Comparison of ENCODE assay signal across 24 cellular contexts in genomic region chr2:240257940-240258580, GRCh38.
DNase-seq lines count a peak whose midpoint lies in the region; ATAC-seq and TF ChIP-seq lines count a peak whose summit lies in the region.
"Had no signal": no experiment of that assay in that cellular context is flagged by ENCODE, and none has a peak within 500 bp of the region (broad histone marks: within the 10 kb centered on the region; RNA-seq: fewer than 3 reads in every experiment).

No MANE protein-coding gene starts in this region.

- H3K9me1 ChIP-seq in IMR-90 (ENCODE audit: insufficient read depth, low read length): no peaks in the 10 kb centered on the region

- dilution Hi-C loops in IMR-90 (cut with HindIII; ENCODE audit: low sequenced_read_pairs, unreplicated experiment): no loop called here

- POLR2A ChIA-PET in IMR-90 (lab: Charles Lee; ENCODE audit: unreplicated experiment): no interaction called here

- intact Hi-C loops in IMR-90 (cut with micrococcal nuclease) (no loop called here), ascending aorta (cut with DNase I) (loop anchor here (2.0 to 10.0 kb wide), 3 partner anchors 113 to 1033 kb away; partner anchors contain the start of gene DUSP28), spleen (cut with DNase I; ENCODE audit: low total_unique reads) (no loop called here), sciatic nerve (cut with DNase I) (no loop called here)

- TF ChIP-seq POLR2A in IMR-90 (IDR thresholded peaks at IDR 0.05; ENCODE audit: low read depth, low read length) (no peak), spleen (IDR thresholded peaks at IDR 0.05) (no peak)

- no peak overlapping the region for H2BK5ac ChIP-seq in IMR-90 (ENCODE audit: low read depth, low read length, poor library complexity, severe bottlenecking)

- WGBS in IMR-90 (ENCODE audit: extremely low coverage in 2 of 2, insufficient read length in 1 of 2), 2 experiments: 86% methylated on average over 7 of the region's 23 CpGs; no CpG with 5 or more reads in 1 of the 2 experiments
- 86 to 96% (median 94%) methylated on average over 17 to 23 of the region's 23 CpGs for WGBS in spleen, 5 donors

- no peak overlapping the region for H3K4me2 ChIP-seq in IMR-90 (ENCODE audit: low read depth, low read length)
- H3K4me2 ChIP-seq: hepatocyte had no signal

- H2BK20ac ChIP-seq in IMR-90 (ENCODE audit: low read depth, low read length): no peak overlapping the region

- in situ Hi-C loops in IMR-90 (cut with MboI; ENCODE audit: low sequenced_read_pairs): no loop called here

- no peak overlapping the region for H2AK5ac ChIP-seq in IMR-90 (ENCODE audit: low read depth, low read length)

- H3K4ac ChIP-seq in IMR-90 (ENCODE audit: low read depth, low read length): no peak overlapping the region

- H3K4me3 ChIP-seq in IMR-90 (ENCODE audit: insufficient read depth, low read depth, low read length) (no peak overlapping the region), ascending aorta (no peak overlapping the region), spleen (no peak overlapping the region)
- H3K4me3 ChIP-seq: adrenal gland, cardiac muscle cell, HAP-1, hepatocyte, skin epidermis had no signal

- no peak overlapping the region for H2BK120ac ChIP-seq in IMR-90 (ENCODE audit: low read depth, low read length)

- peaks cover 17% of the 10 kb centered on the region for H3K9me3 Mint-ChIP-seq in mesothelial cell of epicardium

- H4K20me1 ChIP-seq in IMR-90 (ENCODE audit: insufficient read depth, low read length): no peaks in the 10 kb centered on the region

- H3K27me3 Mint-ChIP-seq in mesothelial cell of epicardium (ENCODE audit: low read depth): no peaks in the 10 kb centered on the region
- H3K27me3 Mint-ChIP-seq: activated CD4-positive, alpha-beta T cell treated with anti-CD3 and anti-CD28 coated beads, Interleukin-2, amount 10 ng/mL, durations not matched to agents 7 days and 5 days had no signal

- peak overlapping the region; percentile 78 for H3K27ac Mint-ChIP-seq in mesothelial cell of epicardium
- H3K27ac Mint-ChIP-seq: activated CD4-positive, alpha-beta T cell treated with anti-CD3 and anti-CD28 coated beads, Interleukin-2, amount 10 ng/mL, durations not matched to agents 7 days and 5 days; CD4-positive, alpha-beta memory T cell; memory B cell; stimulated activated effector memory CD8-positive, alpha-beta T cell treated with anti-CD3 and anti-CD28 coated beads, Interleukin-12 subunit alpha, Interleukin-12 subunit beta, amount 100 ng/mL, for 72 hours had no signal

- DNase-seq in IMR-90 (no peak), ascending aorta (ENCODE audit: low spot score in 2 of 2) (peak in 1 of 2 donors; percentile 63), mesothelial cell of epicardium (ENCODE audit: low spot score in 2 of 2, unreplicated experiment in 2 of 2) (no peak), spleen (peak; percentile 60), SKM-1 (lab: John Stamatoyannopoulos, UW; ENCODE audit: unreplicated experiment) (no peak), sciatic nerve (ENCODE audit: low spot score) (no peak)
- DNase-seq: activated CD4-positive, alpha-beta T cell treated with anti-CD3 and anti-CD28 coated beads, Interleukin-2, amount 10 ng/mL, durations not matched to agents 7 days and 5 days; CD4-positive, alpha-beta memory T cell; dermis blood vessel endothelial cell; DMS153; NCI-H1105 treated with DMSO at 0.1 percent for 48 hours; NCI-H2081; NCI-H345; stimulated activated CD4-positive, alpha-beta T cell treated with anti-CD3 and anti-CD28 coated beads, Interleukin-2, amount 100 ng/mL, for 24 hours had no signal

- no peak overlapping the region for H4K5ac ChIP-seq in IMR-90 (ENCODE audit: low read depth, low read length)

- H3K14ac ChIP-seq in IMR-90 (replicated peaks; ENCODE audit: low read depth, low read length): no peak overlapping the region

- no peak overlapping the region for H4K91ac ChIP-seq in IMR-90 (ENCODE audit: insufficient read depth, low read depth, low read length)

- H4K8ac ChIP-seq in IMR-90 (ENCODE audit: low read depth in 2 of 2, low read length in 2 of 2): no peak overlapping the region

- no peak for TF ChIP-seq CTCF in IMR-90 (conservative IDR thresholded peaks at IDR 0.05; ENCODE audit: low read depth, low read length)
- no peak for TF ChIP-seq CTCF in ascending aorta (IDR thresholded peaks at IDR 0.05)
- TF ChIP-seq CTCF in mesothelial cell of epicardium (IDR thresholded peaks at IDR 0.05; ENCODE audit: unreplicated experiment): peak; percentile 14
- TF ChIP-seq CTCF in spleen (IDR thresholded peaks at IDR 0.05 in 8 of 11, conservative IDR thresholded peaks at IDR 0.05 in 3 of 11): no peak

- TF ChIP-seq RAD21 in IMR-90 (IDR thresholded peaks at IDR 0.05; ENCODE audit: low read length): no peak

- no peak overlapping the region for H3K23ac ChIP-seq in IMR-90 (ENCODE audit: low read depth, low read length)

- no peak overlapping the region for H2AK9ac ChIP-seq in IMR-90 (replicated peaks; ENCODE audit: low read depth, low read length, poor library complexity)

- H3K4me3 Mint-ChIP-seq in mesothelial cell of epicardium: no peak overlapping the region
- H3K4me3 Mint-ChIP-seq: activated CD4-positive, alpha-beta T cell treated with anti-CD3 and anti-CD28 coated beads, Interleukin-2, amount 10 ng/mL, durations not matched to agents 7 days and 5 days; CD4-positive, alpha-beta memory T cell; memory B cell; stimulated activated effector memory CD8-positive, alpha-beta T cell treated with anti-CD3 and anti-CD28 coated beads, Interleukin-12 subunit alpha, Interleukin-12 subunit beta, amount 100 ng/mL, for 72 hours had no signal

- H3K9ac ChIP-seq in IMR-90 (ENCODE audit: low read depth, low read length): no peak overlapping the region

- H3K18ac ChIP-seq in IMR-90 (ENCODE audit: low read depth, low read length): no peak overlapping the region

- H2BK15ac ChIP-seq in IMR-90 (ENCODE audit: low read depth, low read length): no peak overlapping the region

- no TSS peak for BruUV-seq in IMR-90 (replicated peaks; lab: Mats Ljungman, UMichigan)

- H3K36me3 ChIP-seq in IMR-90 (ENCODE audit: control insufficient read depth, insufficient read depth, low read length): no peaks in the 10 kb centered on the region
- H3K36me3 ChIP-seq in ascending aorta: no peaks in the 10 kb centered on the region
- H3K36me3 ChIP-seq in spleen: no peaks in the 10 kb centered on the region
- H3K36me3 ChIP-seq: adrenal gland, cardiac muscle cell, HAP-1 had no signal

- H3K4me1 Mint-ChIP-seq in mesothelial cell of epicardium: peaks cover 57% of the 10 kb centered on the region
- H3K4me1 Mint-ChIP-seq: activated CD4-positive, alpha-beta T cell treated with anti-CD3 and anti-CD28 coated beads, Interleukin-2, amount 10 ng/mL, durations not matched to agents 7 days and 5 days; CD4-positive, alpha-beta memory T cell; memory B cell; stimulated activated effector memory CD8-positive, alpha-beta T cell treated with anti-CD3 and anti-CD28 coated beads, Interleukin-12 subunit alpha, Interleukin-12 subunit beta, amount 100 ng/mL, for 72 hours had no signal

- no peak overlapping the region for H3K56ac ChIP-seq in IMR-90 (ENCODE audit: extremely low read depth, insufficient read depth, low read length)

- H3K27ac ChIP-seq in IMR-90 (ENCODE audit: insufficient read depth, low read length) (no peak overlapping the region), ascending aorta (peak overlapping the region; percentile 94 to 98), spleen (peak overlapping the region in 3 of 8 donors; percentile 70 to 77 (median 74))
- H3K27ac ChIP-seq: cardiac muscle cell, VCaP had no signal

- H3K27me3 ChIP-seq in IMR-90 (ENCODE audit: control insufficient read depth, insufficient read depth, low read length) (peaks cover 6% of the 10 kb centered on the region), ascending aorta (no peaks in the 10 kb centered on the region), spleen (replicated peaks in 1 of 7) (peaks cover 0 to 3% (median 0%) of the 10 kb centered on the region in 7 donors)
- H3K27me3 ChIP-seq: adrenal gland, cardiac muscle cell, hepatocyte had no signal

- H3K9me3 ChIP-seq in IMR-90 (ENCODE audit: control insufficient read depth, insufficient read depth, low read length) (peaks cover 11% of the 10 kb centered on the region), ascending aorta (no peaks in the 10 kb centered on the region), spleen (peaks cover 2 to 19% (median 14%) of the 10 kb centered on the region in 8 donors)
- H3K9me3 ChIP-seq: HAP-1 had no signal

- H3K4me1 ChIP-seq in IMR-90 (ENCODE audit: control insufficient read depth, insufficient read depth, low read length) (no peaks in the 10 kb centered on the region; the same call in 1 of the 2 replicates), ascending aorta (peaks cover 18 to 26% of the 10 kb centered on the region in 2 donors), spleen (peaks cover 0 to 19% (median 4%) of the 10 kb centered on the region in 6 donors)
- H3K4me1 ChIP-seq: HAP-1 had no signal

- no peaks in the 10 kb centered on the region for H3K79me1 ChIP-seq in IMR-90 (ENCODE audit: low read depth in 1 of 2, low read length in 2 of 2)

- H2AFZ ChIP-seq in IMR-90 (replicated peaks; ENCODE audit: low read length, poor library complexity): peak overlapping the region; percentile 49
- H2AFZ ChIP-seq: hepatocyte had no signal

- H3K36me3 Mint-ChIP-seq in mesothelial cell of epicardium: peaks cover 5% of the 10 kb centered on the region
- H3K36me3 Mint-ChIP-seq: CD4-positive, alpha-beta memory T cell; memory B cell; stimulated activated effector memory CD8-positive, alpha-beta T cell treated with anti-CD3 and anti-CD28 coated beads, Interleukin-12 subunit alpha, Interleukin-12 subunit beta, amount 100 ng/mL, for 72 hours had no signal

- CTCF ChIA-PET in IMR-90 (lab: Yijun Ruan, JAX): no interaction called here

- ATAC-seq in IMR-90 (ENCODE audit: low read depth): no peak
- no peak for ATAC-seq in HG03039 (IDR thresholded peaks at IDR 0.05; ENCODE audit: unreplicated experiment)
- no peak for ATAC-seq in sciatic nerve
- no peak for ATAC-seq in HG03045 (IDR thresholded peaks at IDR 0.05; ENCODE audit: unreplicated experiment)
- ATAC-seq: stimulated activated effector memory CD8-positive, alpha-beta T cell treated with anti-CD3 and anti-CD28 coated beads, Interleukin-12 subunit alpha, Interleukin-12 subunit beta, amount 100 ng/mL, for 72 hours had no signal

TF ChIP-seq in IMR-90, 13 proteins besides CTCF, POLR2A, EP300 and RAD21:
- TF ChIP-seq CHD1 (IDR thresholded peaks at IDR 0.05; ENCODE audit: low read depth, low read length) (no peak), SMC3 (IDR thresholded peaks at IDR 0.05; ENCODE audit: low read depth, low read length) (no peak), BHLHE40 (IDR thresholded peaks at IDR 0.05; ENCODE audit: low read depth, low read length) (no peak), MXI1 (IDR thresholded peaks at IDR 0.05; ENCODE audit: borderline replicate concordance, low read depth, low read length) (no peak)
